In the genomic region with DNA sequence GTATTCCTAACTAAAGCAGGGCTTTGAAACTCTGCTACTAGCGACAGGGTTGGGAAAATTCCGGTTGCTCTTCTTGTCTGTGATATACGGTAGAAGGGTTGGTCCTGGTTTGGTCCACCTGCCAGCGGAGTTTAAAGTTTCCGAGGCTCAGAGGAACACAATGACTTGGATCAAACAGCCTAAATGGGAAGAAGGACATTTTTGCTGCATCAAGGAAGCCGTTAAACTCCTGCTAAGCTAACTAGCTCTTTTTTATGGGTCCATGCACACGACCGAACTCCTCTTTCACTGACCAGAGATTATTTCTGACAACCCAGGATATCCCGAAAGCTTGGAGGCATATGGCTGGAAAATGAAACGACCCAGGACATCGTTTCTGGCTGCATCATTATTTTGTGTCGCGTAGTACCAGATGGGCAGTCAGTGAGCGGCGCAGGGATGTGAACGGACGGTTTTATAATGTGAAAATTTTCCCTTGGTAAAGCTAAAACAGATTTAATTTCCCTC, we compare ENCODE assay signal across 1 cellular context.
TF ChIP-seq lines count a peak whose summit lies in the region.

A gene with protein sequence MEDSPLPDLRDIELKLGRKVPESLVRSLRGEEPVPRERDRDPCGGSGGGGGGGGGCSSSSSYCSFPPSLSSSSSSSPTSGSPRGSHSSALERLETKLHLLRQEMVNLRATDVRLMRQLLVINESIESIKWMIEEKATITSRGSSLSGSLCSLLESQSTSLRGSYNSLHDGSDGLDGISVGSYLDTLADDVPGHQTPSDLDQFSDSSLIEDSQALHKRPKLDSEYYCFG (plus strand): TSS at position 160 of the 507 bp plus-strand sequence. CDS start 696 bp downstream, outside the sequence.

TF ChIP-seq in HEK293, 187 proteins besides CTCF, POLR2A, EP300 and RAD21 (continued from another document):
- TF ChIP-seq, protein P1, sequence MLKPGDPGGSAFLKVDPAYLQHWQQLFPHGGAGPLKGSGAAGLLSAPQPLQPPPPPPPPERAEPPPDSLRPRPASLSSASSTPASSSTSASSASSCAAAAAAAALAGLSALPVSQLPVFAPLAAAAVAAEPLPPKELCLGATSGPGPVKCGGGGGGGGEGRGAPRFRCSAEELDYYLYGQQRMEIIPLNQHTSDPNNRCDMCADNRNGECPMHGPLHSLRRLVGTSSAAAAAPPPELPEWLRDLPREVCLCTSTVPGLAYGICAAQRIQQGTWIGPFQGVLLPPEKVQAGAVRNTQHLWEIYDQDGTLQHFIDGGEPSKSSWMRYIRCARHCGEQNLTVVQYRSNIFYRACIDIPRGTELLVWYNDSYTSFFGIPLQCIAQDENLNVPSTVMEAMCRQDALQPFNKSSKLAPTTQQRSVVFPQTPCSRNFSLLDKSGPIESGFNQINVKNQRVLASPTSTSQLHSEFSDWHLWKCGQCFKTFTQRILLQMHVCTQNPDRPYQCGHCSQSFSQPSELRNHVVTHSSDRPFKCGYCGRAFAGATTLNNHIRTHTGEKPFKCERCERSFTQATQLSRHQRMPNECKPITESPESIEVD (tag by site-specific recombination; IDR thresholded peaks at IDR 0.05) = no peak; the same call in 1 of the 2 replicates
- no peak for TF ChIP-seq KLF7 (tag by site-specific recombination; IDR thresholded peaks at IDR 0.05; ENCODE audit: borderline replicate concordance)
- TF ChIP-seq ZNF37A (tag by site-specific recombination; IDR thresholded peaks at IDR 0.05) = no peak
- no peak for TF ChIP-seq ZNF626 (tag by site-specific recombination; IDR thresholded peaks at IDR 0.05)
- TF ChIP-seq, protein P2, sequence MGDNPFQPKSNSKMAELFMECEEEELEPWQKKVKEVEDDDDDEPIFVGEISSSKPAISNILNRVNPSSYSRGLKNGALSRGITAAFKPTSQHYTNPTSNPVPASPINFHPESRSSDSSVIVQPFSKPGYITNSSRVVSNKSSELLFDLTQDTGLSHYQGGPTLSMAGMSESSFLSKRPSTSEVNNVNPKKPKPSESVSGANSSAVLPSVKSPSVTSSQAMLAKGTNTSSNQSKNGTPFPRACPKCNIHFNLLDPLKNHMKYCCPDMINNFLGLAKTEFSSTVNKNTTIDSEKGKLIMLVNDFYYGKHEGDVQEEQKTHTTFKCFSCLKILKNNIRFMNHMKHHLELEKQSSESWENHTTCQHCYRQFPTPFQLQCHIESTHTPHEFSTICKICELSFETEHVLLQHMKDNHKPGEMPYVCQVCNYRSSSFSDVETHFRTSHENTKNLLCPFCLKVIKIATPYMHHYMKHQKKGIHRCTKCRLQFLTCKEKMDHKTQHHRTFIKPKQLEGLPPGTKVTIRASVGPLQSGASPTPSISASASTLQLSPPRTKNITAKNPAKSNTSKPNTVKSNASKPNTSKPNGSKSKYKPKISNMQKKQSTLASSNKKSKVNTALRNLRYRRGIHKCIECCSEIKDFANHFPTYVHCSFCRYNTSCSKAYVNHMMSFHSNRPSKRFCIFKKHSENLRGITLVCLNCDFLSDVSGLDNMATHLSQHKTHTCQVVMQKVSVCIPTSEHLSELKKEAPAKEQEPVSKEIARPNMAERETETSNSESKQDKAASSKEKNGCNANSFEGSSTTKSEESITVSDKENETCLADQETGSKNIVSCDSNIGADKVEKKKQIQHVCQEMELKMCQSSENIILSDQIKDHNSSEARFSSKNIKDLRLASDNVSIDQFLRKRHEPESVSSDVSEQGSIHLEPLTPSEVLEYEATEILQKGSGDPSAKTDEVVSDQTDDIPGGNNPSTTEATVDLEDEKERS (tag by site-specific recombination; IDR thresholded peaks at IDR 0.05) = no peak
- TF ChIP-seq SP7 (tag by site-specific recombination; IDR thresholded peaks at IDR 0.05) = no peak
- TF ChIP-seq, protein P3, sequence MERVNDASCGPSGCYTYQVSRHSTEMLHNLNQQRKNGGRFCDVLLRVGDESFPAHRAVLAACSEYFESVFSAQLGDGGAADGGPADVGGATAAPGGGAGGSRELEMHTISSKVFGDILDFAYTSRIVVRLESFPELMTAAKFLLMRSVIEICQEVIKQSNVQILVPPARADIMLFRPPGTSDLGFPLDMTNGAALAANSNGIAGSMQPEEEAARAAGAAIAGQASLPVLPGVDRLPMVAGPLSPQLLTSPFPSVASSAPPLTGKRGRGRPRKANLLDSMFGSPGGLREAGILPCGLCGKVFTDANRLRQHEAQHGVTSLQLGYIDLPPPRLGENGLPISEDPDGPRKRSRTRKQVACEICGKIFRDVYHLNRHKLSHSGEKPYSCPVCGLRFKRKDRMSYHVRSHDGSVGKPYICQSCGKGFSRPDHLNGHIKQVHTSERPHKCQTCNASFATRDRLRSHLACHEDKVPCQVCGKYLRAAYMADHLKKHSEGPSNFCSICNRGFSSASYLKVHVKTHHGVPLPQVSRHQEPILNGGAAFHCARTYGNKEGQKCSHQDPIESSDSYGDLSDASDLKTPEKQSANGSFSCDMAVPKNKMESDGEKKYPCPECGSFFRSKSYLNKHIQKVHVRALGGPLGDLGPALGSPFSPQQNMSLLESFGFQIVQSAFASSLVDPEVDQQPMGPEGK (tag by site-specific recombination; IDR thresholded peaks at IDR 0.05) = no peak
- no peak; the same call in 1 of the 2 replicates for TF ChIP-seq ZNF654 (tag by site-specific recombination; IDR thresholded peaks at IDR 0.05; ENCODE audit: low read depth)
- no peak for TF ChIP-seq ZNF174 (tag by site-specific recombination; IDR thresholded peaks at IDR 0.05)
- TF ChIP-seq ZNF596 (tag by site-specific recombination; IDR thresholded peaks at IDR 0.05) = no peak
- TF ChIP-seq, protein P4, sequence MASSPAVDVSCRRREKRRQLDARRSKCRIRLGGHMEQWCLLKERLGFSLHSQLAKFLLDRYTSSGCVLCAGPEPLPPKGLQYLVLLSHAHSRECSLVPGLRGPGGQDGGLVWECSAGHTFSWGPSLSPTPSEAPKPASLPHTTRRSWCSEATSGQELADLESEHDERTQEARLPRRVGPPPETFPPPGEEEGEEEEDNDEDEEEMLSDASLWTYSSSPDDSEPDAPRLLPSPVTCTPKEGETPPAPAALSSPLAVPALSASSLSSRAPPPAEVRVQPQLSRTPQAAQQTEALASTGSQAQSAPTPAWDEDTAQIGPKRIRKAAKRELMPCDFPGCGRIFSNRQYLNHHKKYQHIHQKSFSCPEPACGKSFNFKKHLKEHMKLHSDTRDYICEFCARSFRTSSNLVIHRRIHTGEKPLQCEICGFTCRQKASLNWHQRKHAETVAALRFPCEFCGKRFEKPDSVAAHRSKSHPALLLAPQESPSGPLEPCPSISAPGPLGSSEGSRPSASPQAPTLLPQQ (tag by site-specific recombination; IDR thresholded peaks at IDR 0.05) = no peak
- TF ChIP-seq HOXD13 (CRISPR knock-in tag; IDR thresholded peaks at IDR 0.05; ENCODE audit: borderline replicate concordance) = 0 out of 2 replicates have a peak, but pooled peaks have one; percentile 44
- TF ChIP-seq SCRT2 (tag by site-specific recombination; IDR thresholded peaks at IDR 0.05) = peak; percentile 44; the same call in 1 of the 2 replicates
- TF ChIP-seq ZNF558 (tag by site-specific recombination; IDR thresholded peaks at IDR 0.05) = no peak
- peak; percentile 44; the same call in 1 of the 2 replicates for TF ChIP-seq ZNF335 (tag by site-specific recombination; conservative IDR thresholded peaks at IDR 0.05)
- no peak for TF ChIP-seq ZNF302 (tag by site-specific recombination; IDR thresholded peaks at IDR 0.05; ENCODE audit: low read depth)
- no peak for TF ChIP-seq ZNF768 (tag by site-specific recombination; IDR thresholded peaks at IDR 0.05)
- TF ChIP-seq ZNF2 (tag by site-specific recombination; IDR thresholded peaks at IDR 0.05) = 0 out of 2 replicates have a peak, but pooled peaks have one; percentile 30
- no peak for TF ChIP-seq ZNF404 (tag by site-specific recombination; IDR thresholded peaks at IDR 0.05)
- TF ChIP-seq REPIN1 (tag by site-specific recombination; IDR thresholded peaks at IDR 0.05; ENCODE audit: low read depth) = no peak
- no peak for TF ChIP-seq SETDB1 (IDR thresholded peaks at IDR 0.05; ENCODE audit: insufficient read length, low read length)
- no peak for TF ChIP-seq ZNF324 (tag by site-specific recombination; IDR thresholded peaks at IDR 0.05)
- TF ChIP-seq, protein P5, sequence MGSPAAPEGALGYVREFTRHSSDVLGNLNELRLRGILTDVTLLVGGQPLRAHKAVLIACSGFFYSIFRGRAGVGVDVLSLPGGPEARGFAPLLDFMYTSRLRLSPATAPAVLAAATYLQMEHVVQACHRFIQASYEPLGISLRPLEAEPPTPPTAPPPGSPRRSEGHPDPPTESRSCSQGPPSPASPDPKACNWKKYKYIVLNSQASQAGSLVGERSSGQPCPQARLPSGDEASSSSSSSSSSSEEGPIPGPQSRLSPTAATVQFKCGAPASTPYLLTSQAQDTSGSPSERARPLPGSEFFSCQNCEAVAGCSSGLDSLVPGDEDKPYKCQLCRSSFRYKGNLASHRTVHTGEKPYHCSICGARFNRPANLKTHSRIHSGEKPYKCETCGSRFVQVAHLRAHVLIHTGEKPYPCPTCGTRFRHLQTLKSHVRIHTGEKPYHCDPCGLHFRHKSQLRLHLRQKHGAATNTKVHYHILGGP (tag by site-specific recombination; IDR thresholded peaks at IDR 0.05) = no peak
- no peak for TF ChIP-seq ZNF473 (tag by site-specific recombination; IDR thresholded peaks at IDR 0.05)
- TF ChIP-seq, protein P6, sequence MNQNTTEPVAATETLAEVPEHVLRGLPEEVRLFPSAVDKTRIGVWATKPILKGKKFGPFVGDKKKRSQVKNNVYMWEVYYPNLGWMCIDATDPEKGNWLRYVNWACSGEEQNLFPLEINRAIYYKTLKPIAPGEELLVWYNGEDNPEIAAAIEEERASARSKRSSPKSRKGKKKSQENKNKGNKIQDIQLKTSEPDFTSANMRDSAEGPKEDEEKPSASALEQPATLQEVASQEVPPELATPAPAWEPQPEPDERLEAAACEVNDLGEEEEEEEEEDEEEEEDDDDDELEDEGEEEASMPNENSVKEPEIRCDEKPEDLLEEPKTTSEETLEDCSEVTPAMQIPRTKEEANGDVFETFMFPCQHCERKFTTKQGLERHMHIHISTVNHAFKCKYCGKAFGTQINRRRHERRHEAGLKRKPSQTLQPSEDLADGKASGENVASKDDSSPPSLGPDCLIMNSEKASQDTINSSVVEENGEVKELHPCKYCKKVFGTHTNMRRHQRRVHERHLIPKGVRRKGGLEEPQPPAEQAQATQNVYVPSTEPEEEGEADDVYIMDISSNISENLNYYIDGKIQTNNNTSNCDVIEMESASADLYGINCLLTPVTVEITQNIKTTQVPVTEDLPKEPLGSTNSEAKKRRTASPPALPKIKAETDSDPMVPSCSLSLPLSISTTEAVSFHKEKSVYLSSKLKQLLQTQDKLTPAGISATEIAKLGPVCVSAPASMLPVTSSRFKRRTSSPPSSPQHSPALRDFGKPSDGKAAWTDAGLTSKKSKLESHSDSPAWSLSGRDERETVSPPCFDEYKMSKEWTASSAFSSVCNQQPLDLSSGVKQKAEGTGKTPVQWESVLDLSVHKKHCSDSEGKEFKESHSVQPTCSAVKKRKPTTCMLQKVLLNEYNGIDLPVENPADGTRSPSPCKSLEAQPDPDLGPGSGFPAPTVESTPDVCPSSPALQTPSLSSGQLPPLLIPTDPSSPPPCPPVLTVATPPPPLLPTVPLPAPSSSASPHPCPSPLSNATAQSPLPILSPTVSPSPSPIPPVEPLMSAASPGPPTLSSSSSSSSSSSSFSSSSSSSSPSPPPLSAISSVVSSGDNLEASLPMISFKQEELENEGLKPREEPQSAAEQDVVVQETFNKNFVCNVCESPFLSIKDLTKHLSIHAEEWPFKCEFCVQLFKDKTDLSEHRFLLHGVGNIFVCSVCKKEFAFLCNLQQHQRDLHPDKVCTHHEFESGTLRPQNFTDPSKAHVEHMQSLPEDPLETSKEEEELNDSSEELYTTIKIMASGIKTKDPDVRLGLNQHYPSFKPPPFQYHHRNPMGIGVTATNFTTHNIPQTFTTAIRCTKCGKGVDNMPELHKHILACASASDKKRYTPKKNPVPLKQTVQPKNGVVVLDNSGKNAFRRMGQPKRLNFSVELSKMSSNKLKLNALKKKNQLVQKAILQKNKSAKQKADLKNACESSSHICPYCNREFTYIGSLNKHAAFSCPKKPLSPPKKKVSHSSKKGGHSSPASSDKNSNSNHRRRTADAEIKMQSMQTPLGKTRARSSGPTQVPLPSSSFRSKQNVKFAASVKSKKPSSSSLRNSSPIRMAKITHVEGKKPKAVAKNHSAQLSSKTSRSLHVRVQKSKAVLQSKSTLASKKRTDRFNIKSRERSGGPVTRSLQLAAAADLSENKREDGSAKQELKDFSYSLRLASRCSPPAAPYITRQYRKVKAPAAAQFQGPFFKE (tag by site-specific recombination; IDR thresholded peaks at IDR 0.05; ENCODE audit: borderline replicate concordance) = no peak
- TF ChIP-seq ZFP37 (tag by site-specific recombination; IDR thresholded peaks at IDR 0.05) = 0 out of 2 replicates have a peak, but pooled peaks have one; percentile 23
- TF ChIP-seq BCL11B (tag by site-specific recombination; IDR thresholded peaks at IDR 0.05; ENCODE audit: low read depth) = no peak
